Comparison of ENCODE assay signal across 8 cellular contexts in the genomic region with DNA sequence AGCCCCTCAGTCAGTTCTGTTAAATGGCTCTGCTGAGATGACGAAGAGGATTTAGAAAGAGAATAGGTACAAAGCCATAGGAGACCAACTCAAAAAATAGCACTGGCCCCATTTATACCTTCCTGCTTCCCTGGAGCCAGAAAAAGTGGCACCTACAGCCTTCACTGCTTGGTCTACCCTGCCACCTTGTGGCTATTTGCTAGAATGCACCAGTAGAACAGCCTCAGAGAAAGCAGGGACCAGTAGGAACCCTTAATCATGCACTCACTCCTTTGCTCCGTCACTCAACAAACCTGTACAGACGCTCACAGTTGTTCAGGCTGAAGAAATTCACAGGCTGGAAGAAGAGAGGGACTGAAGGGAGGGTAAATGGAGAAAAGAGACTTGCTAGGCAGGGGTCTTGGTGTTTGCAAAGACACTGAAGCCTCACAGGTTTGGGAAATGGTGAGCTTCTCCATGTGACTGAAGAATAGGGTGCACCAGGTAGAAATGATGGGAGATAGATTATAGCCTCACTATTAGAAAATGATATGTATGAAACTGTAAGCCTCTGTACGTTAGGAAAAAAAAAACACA. TPM values are rescaled to one million over a fixed set of nuclear protein-coding genes. Genes with fewer than 3 reads are reported as not detected.
DNase-seq lines count a peak whose midpoint lies in the region; ATAC-seq, FAIRE-seq and TF ChIP-seq lines count a peak whose summit lies in the region.

No MANE protein-coding gene starts in this region.

- no peak for TF ChIP-seq POLR2A in GM12891 (IDR thresholded peaks at IDR 0.05; ENCODE audit: low read depth, low read length)
- no peak for TF ChIP-seq POLR2A in heart left ventricle (IDR thresholded peaks at IDR 0.05)

- H3K27ac ChIP-seq in heart left ventricle: peak overlapping the region in 1 of 12 donors; percentile 3

- peaks cover 6% of the 10 kb centered on the region for H3K27me3 Mint-ChIP-seq in activated naive CD8-positive, alpha-beta T cell treated with anti-CD3 and anti-CD28 coated beads, Interleukin-2, amount 10 ng/mL, durations not matched to agents 7 days and 5 days

- H3K4me1 Mint-ChIP-seq in activated naive CD8-positive, alpha-beta T cell treated with anti-CD3 and anti-CD28 coated beads, Interleukin-2, amount 10 ng/mL, durations not matched to agents 7 days and 5 days: peaks cover 9% of the 10 kb centered on the region

- no peaks in the 10 kb centered on the region for H3K9me3 Mint-ChIP-seq in activated naive CD8-positive, alpha-beta T cell treated with anti-CD3 and anti-CD28 coated beads, Interleukin-2, amount 10 ng/mL, durations not matched to agents 7 days and 5 days

- intact Hi-C loops in heart left ventricle (cut with DNase I) (loop anchor here (1.0 to 10.0 kb wide), 10 partner anchors 35 to 1100 kb away; partner anchors contain the start of gene AHSG (in 1 of the 10)), sciatic nerve (cut with DNase I) (no loop called here)

- H3K36me3 ChIP-seq in heart left ventricle: no peaks in the 10 kb centered on the region

- 16 to 22% (median 18%) methylated on average over 4 of the region's 4 CpGs for WGBS in heart left ventricle, 4 donors

- POLR2A ChIA-PET in activated naive CD8-positive, alpha-beta T cell treated with anti-CD3 and anti-CD28 coated beads, Interleukin-2, amount 10 ng/mL, durations not matched to agents 7 days and 5 days (lab: Charles Lee): no interaction called here

- DNase-seq in GM12891 (ENCODE audit: insufficient read length, low spot score) (peak; percentile 47), NCI-H1417 (lab: John Stamatoyannopoulos, UW) (peak; percentile 58 to 88 (median 69)), heart left ventricle (peak in 4 of 5 donors; percentile 59 to 63 (median 62)), sciatic nerve (ENCODE audit: low spot score) (peak; percentile 77)
- peak; percentile 52 for DNase-seq in activated naive CD8-positive, alpha-beta T cell treated with anti-CD3 and anti-CD28 coated beads, Interleukin-2, amount 10 ng/mL, durations not matched to agents 7 days and 5 days

- H3K4me3 ChIP-seq in heart left ventricle: no peak overlapping the region

- FAIRE-seq in GM12891 (lab: Jason Lieb, UNC): peak; percentile 87

- no peaks in the 10 kb centered on the region for H3K27me3 ChIP-seq in heart left ventricle

- no peaks in the 10 kb centered on the region for H3K9me3 ChIP-seq in heart left ventricle

- peak; percentile 87 to 97 (median 92) for TF ChIP-seq CTCF in heart left ventricle (IDR thresholded peaks at IDR 0.05)

- H3K4me1 ChIP-seq in heart left ventricle: peaks cover 0 to 9% (median 0%) of the 10 kb centered on the region in 12 donors

- no peak overlapping the region for H3K4me3 Mint-ChIP-seq in activated naive CD8-positive, alpha-beta T cell treated with anti-CD3 and anti-CD28 coated beads, Interleukin-2, amount 10 ng/mL, durations not matched to agents 7 days and 5 days

- H3K27ac Mint-ChIP-seq in activated naive CD8-positive, alpha-beta T cell treated with anti-CD3 and anti-CD28 coated beads, Interleukin-2, amount 10 ng/mL, durations not matched to agents 7 days and 5 days: no peak overlapping the region

- peak; percentile 97 for ATAC-seq in HG02678 (IDR thresholded peaks at IDR 0.05; ENCODE audit: unreplicated experiment)
- ATAC-seq in SK-N-SH treated with all-trans-retinoic acid at 6 μM for 48 hours: peak; percentile 92
- ATAC-seq in activated naive CD8-positive, alpha-beta T cell treated with anti-CD3 and anti-CD28 coated beads, Interleukin-2, amount 10 ng/mL, durations not matched to agents 7 days and 5 days (ENCODE audit: low read depth): peak; percentile 78
- peak; percentile 70 to 90 (median 90) for ATAC-seq in heart left ventricle
- ATAC-seq in sciatic nerve: peak; percentile 89
- no peak for ATAC-seq in GM21825 (IDR thresholded peaks at IDR 0.05; ENCODE audit: unreplicated experiment)

- no peaks in the 10 kb centered on the region for H3K36me3 Mint-ChIP-seq in activated naive CD8-positive, alpha-beta T cell treated with anti-CD3 and anti-CD28 coated beads, Interleukin-2, amount 10 ng/mL, durations not matched to agents 7 days and 5 days

TF ChIP-seq in GM12891, 5 proteins besides CTCF, POLR2A, EP300 and RAD21:
- TF ChIP-seq TAF1 (IDR thresholded peaks at IDR 0.05; ENCODE audit: low read depth, low read length): no peak
- TF ChIP-seq POLR2AphosphoS5 (IDR thresholded peaks at IDR 0.05; ENCODE audit: low read depth, low read length): no peak
- no peak for TF ChIP-seq SPI1 (IDR thresholded peaks at IDR 0.05; ENCODE audit: low read depth, low read length)
- no peak for TF ChIP-seq PAX5 (IDR thresholded peaks at IDR 0.05; ENCODE audit: insufficient read depth, low read length, severe bottlenecking)
- no peak for TF ChIP-seq POU2F2 (IDR thresholded peaks at IDR 0.05; ENCODE audit: low read depth, low read length)

TF ChIP-seq in SK-N-SH treated with all-trans-retinoic acid at 6 μM for 48 hours, 23 proteins besides CTCF, POLR2A, EP300 and RAD21:
- TF ChIP-seq TCF4 (CRISPR knock-in tag; IDR thresholded peaks at IDR 0.05; ENCODE audit: borderline replicate concordance) (no peak), ZC3H10 (CRISPR knock-in tag; IDR thresholded peaks at IDR 0.05) (no peak), OSR1 (CRISPR knock-in tag; IDR thresholded peaks at IDR 0.05) (no peak), ZNF565 (CRISPR knock-in tag; conservative IDR thresholded peaks at IDR 0.05; ENCODE audit: low read depth) (no peak), ARNTL (CRISPR knock-in tag; IDR thresholded peaks at IDR 0.05; ENCODE audit: borderline replicate concordance, low read depth) (no peak), TOX (CRISPR knock-in tag; IDR thresholded peaks at IDR 0.05; ENCODE audit: borderline replicate concordance) (no peak), ISL1 (CRISPR knock-in tag; IDR thresholded peaks at IDR 0.05) (no peak)
TF ChIP-seq in SK-N-SH treated with all-trans-retinoic acid at 6 μM for 48 hours: peak in this region for 0.

RNA-seq across cellular contexts. Expression of gene RTP2, which starts 12.1 kb away (rescaled TPM):
- polyA plus RNA-seq in GM12891 (2012; ENCODE audit: low read depth, missing spikeins): not detected
- not detected for total RNA-seq in activated naive CD8-positive, alpha-beta T cell treated with anti-CD3 and anti-CD28 coated beads, Interleukin-2, amount 10 ng/mL, durations not matched to agents 7 days and 5 days
- total RNA-seq in heart left ventricle (not detected), sciatic nerve (not detected)
- polyA plus RNA-seq in heart left ventricle: not detected

RNA-seq across cellular contexts. Expression of gene BCL6, which starts 30.8 kb away (rescaled TPM):
- 0.23 TPM for polyA plus RNA-seq in GM12891 (2012; ENCODE audit: low read depth, missing spikeins)
- 10 to 100 TPM; 32.1 to 34.0 TPM for total RNA-seq in activated naive CD8-positive, alpha-beta T cell treated with anti-CD3 and anti-CD28 coated beads, Interleukin-2, amount 10 ng/mL, durations not matched to agents 7 days and 5 days
- total RNA-seq in heart left ventricle (100 to 1,000 TPM in 1 of 9 donors, 10 to 100 TPM in 8; 29.7 to 109 (median 62.0) TPM), sciatic nerve (188 TPM)
- polyA plus RNA-seq in heart left ventricle: 10 to 100 TPM; 29.3 to 45.7 TPM

RNA-seq across cellular contexts. Expression of gene SST, which starts 44.3 kb away (rescaled TPM):
- polyA plus RNA-seq in GM12891 (2012; ENCODE audit: low read depth, missing spikeins): not detected
- total RNA-seq in activated naive CD8-positive, alpha-beta T cell treated with anti-CD3 and anti-CD28 coated beads, Interleukin-2, amount 10 ng/mL, durations not matched to agents 7 days and 5 days: not detected
- total RNA-seq in heart left ventricle: not detected
- polyA plus RNA-seq in heart left ventricle: not detected
- not detected for total RNA-seq in sciatic nerve
